ENCODE assay signal across 11 cellular contexts in the genomic region with DNA sequence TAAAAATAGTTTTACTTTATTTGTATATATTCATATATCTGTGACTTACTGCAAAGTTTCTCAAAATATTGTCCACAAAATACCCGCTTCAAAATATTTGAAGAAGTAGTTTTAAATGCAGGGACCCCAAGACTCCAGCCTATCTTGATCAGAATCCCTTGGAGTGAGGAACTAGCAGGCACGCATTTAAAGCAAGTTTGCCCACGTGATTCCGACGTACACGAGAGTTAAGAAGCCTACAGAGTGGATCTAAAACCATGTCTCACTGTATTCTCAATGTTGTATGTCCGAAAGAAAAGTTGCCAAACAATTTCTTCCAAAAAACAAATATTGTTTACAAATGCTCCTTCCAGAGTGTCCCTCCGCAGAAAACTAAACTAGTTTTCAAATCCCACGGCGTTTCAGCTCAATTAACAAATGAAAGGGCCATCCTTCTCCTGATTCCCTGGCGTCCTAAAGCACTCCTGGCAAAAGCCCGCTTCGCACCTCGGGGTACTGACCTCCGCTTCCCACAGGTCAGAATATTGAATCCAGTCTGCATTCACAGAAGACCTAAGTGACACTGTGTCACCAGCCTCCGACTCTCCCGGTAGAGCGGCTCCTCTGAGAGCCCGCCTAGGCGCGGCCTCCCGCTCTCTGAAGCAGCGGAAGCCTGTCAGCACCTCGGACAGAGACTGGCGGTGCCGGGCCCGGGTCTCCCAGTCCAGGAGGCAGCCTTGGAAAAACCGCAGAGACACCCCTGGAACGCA.
A peak's percentile ranks its signal among the peaks of the same experiment; 100 is the strongest.
DNase-seq lines count a peak whose midpoint lies in the region; ATAC-seq and TF ChIP-seq lines count a peak whose summit lies in the region.
"Had no signal": no experiment of that assay in that cellular context is flagged by ENCODE, and none has a peak within 500 bp of the region (broad histone marks: within the 10 kb centered on the region; RNA-seq: fewer than 3 reads in every experiment).

No MANE protein-coding gene starts in this region.

- H3K4me1 ChIP-seq in tibial artery, result peaks cover 0 to 26% (median 20%) of the 10 kb centered on the region in 4 donors

- no peak for ATAC-seq in HG03045 (IDR thresholded peaks at IDR 0.05; ENCODE audit: unreplicated experiment)
- no peak for ATAC-seq in GM19023 (IDR thresholded peaks at IDR 0.05; ENCODE audit: unreplicated experiment)

- no peaks in the 10 kb centered on the region for H3K36me3 ChIP-seq in tibial artery

- H3K27me3 ChIP-seq in tibial artery, result peaks cover 0 to 51% of the 10 kb centered on the region in 2 donors

- no peaks in the 10 kb centered on the region for H3K9me3 ChIP-seq in tibial artery

- no peak for TF ChIP-seq CTCF in nephron progenitor cell (IDR thresholded peaks at IDR 0.05)
- no peak for TF ChIP-seq CTCF in tibial artery (IDR thresholded peaks at IDR 0.05)

- peak overlapping the region in 1 of 2 donors; percentile 55 for H3K4me3 ChIP-seq in tibial artery

- H3K4me1 Mint-ChIP-seq in nephron progenitor cell, result peaks cover 14% of the 10 kb centered on the region

- peak; percentile 21 for DNase-seq in DMS79 (lab: John Stamatoyannopoulos, UW)
- peak; percentile 64 for DNase-seq in NCI-H510A treated with DMSO at 0.1 percent for 48 hours (lab: John Stamatoyannopoulos, UW)
- DNase-seq in globus pallidus (ENCODE audit: low spot score), result peak; percentile 11
- peak; percentile 93 for DNase-seq in nephron progenitor cell
- no peak for DNase-seq in tibial artery
- no peak for DNase-seq in Ammon's horn (ENCODE audit: low spot score)
- DNase-seq: Calu3, NCI-H187 treated with DMSO at 0.1 percent for 48 hours had no signal

- H3K9me3 Mint-ChIP-seq in nephron progenitor cell, result no peaks in the 10 kb centered on the region
- H3K9me3 Mint-ChIP-seq: T-helper 1 cell treated with Interleukin-12 subunit alpha and Interleukin-12 subunit beta and Interleukin-4 antibody, amounts not matched to agents 30 μg/mL and 1 μg/mL, for 36 hours had no signal

- H3K4me3 Mint-ChIP-seq in nephron progenitor cell, result peak overlapping the region; percentile 82
- H3K4me3 Mint-ChIP-seq: T-helper 1 cell treated with Interleukin-12 subunit alpha and Interleukin-12 subunit beta and Interleukin-4 antibody, amounts not matched to agents 30 μg/mL and 1 μg/mL, for 36 hours had no signal

- H3K27ac ChIP-seq in tibial artery, result no peak overlapping the region

- no peaks in the 10 kb centered on the region for H3K36me3 Mint-ChIP-seq in nephron progenitor cell (ENCODE audit: low read depth)

- no peak overlapping the region for H3K27ac Mint-ChIP-seq in nephron progenitor cell
- H3K27ac Mint-ChIP-seq: T-helper 1 cell treated with Interleukin-12 subunit alpha and Interleukin-12 subunit beta and Interleukin-4 antibody, amounts not matched to agents 30 μg/mL and 1 μg/mL, for 36 hours had no signal

- intact Hi-C loops in tibial artery (cut with DNase I; ENCODE audit: low total_unique reads), result no loop called here

- peaks cover 50% of the 10 kb centered on the region for H3K27me3 Mint-ChIP-seq in nephron progenitor cell (ENCODE audit: low read depth, poor library complexity)

Comparison
In these comparisons a context has a peak if more than half of its experiments do, and no peak if none do; other contexts are left out.
1. DNase-seq: peak in DMS79 (single experiment), NCI-H510A treated with DMSO at 0.1 percent for 48 hours (single experiment), globus pallidus (single experiment) and nephron progenitor cell (single experiment); none in tibial artery (0 of 2) and Ammon's horn (single experiment).